Comparison of ENCODE assay signal across 25 cellular contexts in genomic region chr2:85692039-85692645, GRCh38. TPM values are rescaled to one million over a fixed set of nuclear protein-coding genes. Genes with fewer than 3 reads are reported as not detected.
"Had no signal": no experiment of that assay in that cellular context is flagged by ENCODE, and none has a peak within 500 bp of the region (broad histone marks: within the 10 kb centered on the region; RNA-seq: fewer than 3 reads in every experiment).

No MANE protein-coding gene starts in this region.

- H3K36me3 ChIP-seq: esophagus squamous epithelium, heart right ventricle, neutrophil, pancreas, right lobe of liver, thyroid gland had no signal

- H3K27ac ChIP-seq: body of pancreas, esophagus squamous epithelium, neutrophil, pancreas, right lobe of liver, thyroid gland had no signal

- H3K9me3 ChIP-seq: body of pancreas, esophagus squamous epithelium, heart right ventricle, neutrophil, pancreas, right lobe of liver, thyroid gland had no signal

- H3K4me3 Mint-ChIP-seq: activated T-cell treated with anti-CD3 and anti-CD28 coated beads, Interleukin-2, amount 50 U/mL, for 72 hours; naive thymus-derived CD4-positive, alpha-beta T cell; stimulated activated memory B cell treated with anti-CD40 and anti-IgM and Interleukin-4, amounts not matched to agents 10 μg/mL and 1 μg/mL and 100 μg/mL, for 72 hours had no signal

- H3K27ac Mint-ChIP-seq: activated naive CD4-positive, alpha-beta T cell treated with anti-CD3 and anti-CD28 coated beads, Interleukin-2, amount 50 U/mL, for 72 hours; activated T-cell treated with anti-CD3 and anti-CD28 coated beads, Interleukin-2, amount 50 U/mL, for 72 hours; naive thymus-derived CD4-positive, alpha-beta T cell; stimulated activated memory B cell treated with anti-CD40 and anti-IgM and Interleukin-4, amounts not matched to agents 10 μg/mL and 1 μg/mL and 100 μg/mL, for 72 hours had no signal

- DNase-seq: activated CD4-positive, alpha-beta T cell treated with anti-CD3 and anti-CD28 coated beads, Interleukin-2, amount 50 U/mL, for 1 hour; activated gamma-delta T cell; activated T-cell treated with anti-CD3 and anti-CD28 coated beads, Interleukin-2, amount 50 U/mL, for 72 hours; amygdala; body of pancreas; dermis blood vessel endothelial cell; effector memory CD4-positive, alpha-beta T cell; esophagus squamous epithelium; heart right ventricle; left cardiac atrium; mesenchymal stem cell; pancreas; right lobe of liver; stimulated activated CD4-positive, alpha-beta T cell treated with anti-CD3 and anti-CD28 coated beads, Interleukin-4, amount 100 ng/mL, for 24 hours; T-helper 1 cell; T1000; thyroid gland had no signal

- H3K4me1 ChIP-seq: body of pancreas, esophagus squamous epithelium, heart right ventricle, pancreas, right lobe of liver, thyroid gland had no signal

- ATAC-seq: body of pancreas; heart right ventricle; left cardiac atrium; naive thymus-derived CD4-positive, alpha-beta T cell; pancreas; right lobe of liver; stimulated activated memory B cell treated with anti-CD40 and anti-IgM and Interleukin-4, amounts not matched to agents 10 μg/mL and 1 μg/mL and 100 μg/mL, for 72 hours had no signal

- H3K4me1 Mint-ChIP-seq: stimulated activated memory B cell treated with anti-CD40 and anti-IgM and Interleukin-4, amounts not matched to agents 10 μg/mL and 1 μg/mL and 100 μg/mL, for 72 hours had no signal

- H3K27me3 ChIP-seq: body of pancreas, esophagus squamous epithelium, heart right ventricle, neutrophil, pancreas, right lobe of liver, thyroid gland had no signal

- H3K4me3 ChIP-seq: body of pancreas, esophagus squamous epithelium, heart right ventricle, pancreas, right lobe of liver, thyroid gland had no signal

- H3K27me3 Mint-ChIP-seq: stimulated activated memory B cell treated with anti-CD40 and anti-IgM and Interleukin-4, amounts not matched to agents 10 μg/mL and 1 μg/mL and 100 μg/mL, for 72 hours had no signal

- H3K36me3 Mint-ChIP-seq: activated naive CD4-positive, alpha-beta T cell treated with anti-CD3 and anti-CD28 coated beads, Interleukin-2, amount 50 U/mL, for 72 hours; naive thymus-derived CD4-positive, alpha-beta T cell; stimulated activated memory B cell treated with anti-CD40 and anti-IgM and Interleukin-4, amounts not matched to agents 10 μg/mL and 1 μg/mL and 100 μg/mL, for 72 hours had no signal

- H3K9me3 Mint-ChIP-seq: activated naive CD4-positive, alpha-beta T cell treated with anti-CD3 and anti-CD28 coated beads, Interleukin-2, amount 50 U/mL, for 72 hours; activated T-cell treated with anti-CD3 and anti-CD28 coated beads, Interleukin-2, amount 50 U/mL, for 72 hours; naive thymus-derived CD4-positive, alpha-beta T cell; stimulated activated memory B cell treated with anti-CD40 and anti-IgM and Interleukin-4, amounts not matched to agents 10 μg/mL and 1 μg/mL and 100 μg/mL, for 72 hours had no signal

RNA-seq across cellular contexts. Expression of gene GNLY, which starts 2.0 kb away (rescaled TPM):
- total RNA-seq: dermis blood vessel endothelial cell, pulmonary artery endothelial cell had no signal

RNA-seq across cellular contexts. Expression of gene SFTPB, which starts 24.1 kb away (rescaled TPM):
- total RNA-seq: activated naive CD4-positive, alpha-beta T cell treated with anti-CD3 and anti-CD28 coated beads, Interleukin-2, amount 50 U/mL, for 72 hours; activated T-cell treated with anti-CD3 and anti-CD28 coated beads, Interleukin-2, amount 50 U/mL, for 72 hours; body of pancreas; cardiac septum; dermis blood vessel endothelial cell; esophagus squamous epithelium; lower leg skin; naive thymus-derived CD4-positive, alpha-beta T cell; pulmonary artery endothelial cell; subcutaneous adipose tissue had no signal
- polyA plus RNA-seq: naive thymus-derived CD4-positive, alpha-beta T cell had no signal
